8 cellular contexts compared by ENCODE assay signal in genomic region chr12:510071-510825, GRCh38. TPM values are rescaled to one million over a fixed set of nuclear protein-coding genes. Genes with fewer than 3 reads are reported as not detected.
DNase-seq lines count a peak whose midpoint lies in the region; ATAC-seq and TF ChIP-seq lines count a peak whose summit lies in the region.

No MANE protein-coding gene starts in this region.

- H3K4me3 ChIP-seq in H7 (ENCODE audit: insufficient read depth, low read depth, low read length) (no peak overlapping the region), BE2C (ENCODE audit: low read depth, low read length) (no peak overlapping the region)
- H3K4me3 ChIP-seq in effector memory CD4-positive, alpha-beta T cell (ENCODE audit: insufficient read depth, low read depth, low read length, poor library complexity, severe bottlenecking): no peak overlapping the region

- H3K9me3 Mint-ChIP-seq in progenitor cell of endocrine pancreas (ENCODE audit: low read depth): peaks cover 8% of the 10 kb centered on the region

- H3K27ac ChIP-seq in effector memory CD4-positive, alpha-beta T cell (ENCODE audit: insufficient read depth, low read length, poor library complexity, severe bottlenecking): no peak overlapping the region

- TF ChIP-seq CTCF in progenitor cell of endocrine pancreas (IDR thresholded peaks at IDR 0.05; ENCODE audit: unreplicated experiment) (no peak), BE2C (IDR thresholded peaks at IDR 0.05; ENCODE audit: low read depth, low read length) (no peak)

- H3K36me3 ChIP-seq in H7 (replicated peaks; ENCODE audit: control insufficient read depth, insufficient read depth, low read length) (no peaks in the 10 kb centered on the region), BE2C (no peaks in the 10 kb centered on the region)
- no peaks in the 10 kb centered on the region for H3K36me3 ChIP-seq in effector memory CD4-positive, alpha-beta T cell (ENCODE audit: control insufficient read depth, insufficient read depth, low read length)

- no peaks in the 10 kb centered on the region for H3K27me3 ChIP-seq in H7 (ENCODE audit: control insufficient read depth, insufficient read depth, low read length)
- no peaks in the 10 kb centered on the region for H3K27me3 ChIP-seq in effector memory CD4-positive, alpha-beta T cell (replicated peaks; ENCODE audit: control insufficient read depth, insufficient read depth, low read length, poor library complexity, severe bottlenecking)
- 0 out of 2 replicates have a peak, but pooled peaks cover 2% of the 10 kb centered on the region for H3K27me3 ChIP-seq in BE2C

- ATAC-seq in GM18858 (IDR thresholded peaks at IDR 0.05; ENCODE audit: unreplicated experiment): no peak

- peak; percentile 82 for DNase-seq in H7
- DNase-seq in NCI-H69 (lab: John Stamatoyannopoulos, UW): peak; percentile 99
- peak; percentile 75 for DNase-seq in globus pallidus (ENCODE audit: low spot score)
- DNase-seq in progenitor cell of endocrine pancreas (ENCODE audit: low spot score, unreplicated experiment): no peak
- no peak for DNase-seq in effector memory CD4-positive, alpha-beta T cell
- no peak for DNase-seq in BE2C
- DNase-seq in GDM1 (lab: John Stamatoyannopoulos, UW): no peak

- peaks cover 46% of the 10 kb centered on the region for H3K4me1 Mint-ChIP-seq in progenitor cell of endocrine pancreas (ENCODE audit: low read depth)

- no peaks in the 10 kb centered on the region for H3K9me3 ChIP-seq in effector memory CD4-positive, alpha-beta T cell (ENCODE audit: control insufficient read depth, low read length)
- H3K9me3 ChIP-seq in BE2C: no peaks in the 10 kb centered on the region

- H3K27me3 Mint-ChIP-seq in progenitor cell of endocrine pancreas: no peaks in the 10 kb centered on the region

- H3K27ac Mint-ChIP-seq in progenitor cell of endocrine pancreas: peak overlapping the region; percentile 18

- H3K36me3 Mint-ChIP-seq in progenitor cell of endocrine pancreas (ENCODE audit: insufficient read depth): peaks cover 8% of the 10 kb centered on the region

- H3K4me3 Mint-ChIP-seq in progenitor cell of endocrine pancreas (ENCODE audit: low read depth): peak overlapping the region; percentile 15

- H3K4me1 ChIP-seq in effector memory CD4-positive, alpha-beta T cell (ENCODE audit: control insufficient read depth, insufficient read depth, low read length, poor library complexity, severe bottlenecking): no peaks in the 10 kb centered on the region
- H3K4me1 ChIP-seq in BE2C: no peaks in the 10 kb centered on the region

RNA-seq across cellular contexts. Expression of gene B4GALNT3, which starts 50.5 kb away (rescaled TPM):
- 10.9 and 15.5 TPM in 2 replicates for total RNA-seq in H7 (2014; rRNA removed; shearing (Covaris generic))
- total RNA-seq in progenitor cell of endocrine pancreas: 58.3 and 67.0 TPM in 2 replicates
- not detected for polyA plus RNA-seq in BE2C (2012; ENCODE audit: insufficient read depth, insufficient read length, low read depth)

Comparison
In these comparisons a context has a peak if more than half of its experiments do, and no peak if none do; other contexts are left out.
1. DNase-seq: peak in H7 (single experiment), NCI-H69 (single experiment) and globus pallidus (single experiment); none in progenitor cell of endocrine pancreas (single experiment), effector memory CD4-positive, alpha-beta T cell (0 of 3), BE2C (single experiment) and GDM1 (single experiment).